ENCODE assay signal across 9 cellular contexts in genomic region chr11:114262681-114263509, GRCh38. TPM values are rescaled to one million over a fixed set of nuclear protein-coding genes. Genes with fewer than 3 reads are reported as not detected.
A peak's percentile ranks its signal among the peaks of the same experiment; 100 is the strongest.
DNase-seq lines count a peak whose midpoint lies in the region; ATAC-seq and TF ChIP-seq lines count a peak whose summit lies in the region.
"Had no signal": no experiment of that assay in that cellular context is flagged by ENCODE, and none has a peak within 500 bp of the region (broad histone marks: within the 10 kb centered on the region; RNA-seq: fewer than 3 reads in every experiment).

No MANE protein-coding gene starts in this region.

- H3K4me1 ChIP-seq in HAP-1, result no peaks in the 10 kb centered on the region
- no peaks in the 10 kb centered on the region for H3K4me1 ChIP-seq in mammary epithelial cell (ENCODE audit: insufficient read depth, low read length)

- no peak overlapping the region for H3K27ac ChIP-seq in mammary epithelial cell (ENCODE audit: insufficient read depth, low read depth, low read length)
- H3K27ac ChIP-seq: suprapubic skin had no signal

- no peak for ATAC-seq in GM19351 (IDR thresholded peaks at IDR 0.05; ENCODE audit: unreplicated experiment)
- no peak for ATAC-seq in HG03097 (IDR thresholded peaks at IDR 0.05; ENCODE audit: low FRiP score, unreplicated experiment)

- no peaks in the 10 kb centered on the region for H4K20me1 ChIP-seq in mammary epithelial cell (ENCODE audit: insufficient read depth, low read length)

- no peak overlapping the region for H3K4me2 ChIP-seq in mammary epithelial cell (ENCODE audit: insufficient read depth, low read depth, low read length)

- no peak overlapping the region for H3K9ac ChIP-seq in mammary epithelial cell (ENCODE audit: insufficient read depth, low read length)

- BruUV-seq in mammary epithelial cell (replicated peaks; lab: Mats Ljungman, UMichigan), result no TSS peak

- in situ Hi-C loops in HAP-1 (cut with MboI; ENCODE audit: low sequenced_read_pairs), result loop anchor here (5.0 kb wide), 2 partner anchors 271 to 366 kb away; no protein-coding TSS in a partner anchor
- in situ Hi-C loops in mammary epithelial cell (cut with MboI; ENCODE audit: low sequenced_read_pairs in 2 of 2), result loop anchor here (5.0 to 10.0 kb wide), 3 partner anchors 228 to 366 kb away; partner anchors contain the start of gene HTR3B (in 1 of the 2)

- CTCF ChIA-PET in mammary epithelial cell (lab: Charles Lee; ENCODE audit: low non-redundant PET), result interaction anchor here (0.7 to 1.0 kb wide), 2 partner anchors 268 to 366 kb away, joined by 4 to 7 read pairs; no protein-coding TSS in a partner anchor

- H3K79me2 ChIP-seq in mammary epithelial cell (ENCODE audit: insufficient read depth, low read length), result no peaks in the 10 kb centered on the region

- H3K4me3 ChIP-seq in HAP-1, result no peak overlapping the region
- H3K4me3 ChIP-seq in mammary epithelial cell (replicated peaks in 1 of 3; ENCODE audit: insufficient read depth in 1 of 3, low read depth in 2 of 3, low read length in 3 of 3), result no peak overlapping the region
- no peak overlapping the region for H3K4me3 ChIP-seq in kidney epithelial cell (ENCODE audit: low read depth, low read length)
- H3K4me3 ChIP-seq: suprapubic skin had no signal

- intact Hi-C loops in mammary epithelial cell (cut with micrococcal nuclease), result loop anchor here (1.0 kb wide), 1 partner anchor 457 kb away; no protein-coding TSS in a partner anchor

- H3K9me3 ChIP-seq in HAP-1 (no peaks in the 10 kb centered on the region), mammary epithelial cell (replicated peaks; ENCODE audit: insufficient read depth, low read length) (no peaks in the 10 kb centered on the region)
- H3K9me3 ChIP-seq: suprapubic skin had no signal

- no peaks in the 10 kb centered on the region for H3K36me3 ChIP-seq in HAP-1 (replicated peaks)
- no peaks in the 10 kb centered on the region for H3K36me3 ChIP-seq in mammary epithelial cell (ENCODE audit: insufficient read depth, low read length)
- no peaks in the 10 kb centered on the region for H3K36me3 ChIP-seq in kidney epithelial cell (ENCODE audit: control insufficient read depth, insufficient read depth, low read length)
- H3K36me3 ChIP-seq: suprapubic skin had no signal

- DNase-seq in CD1c-positive myeloid dendritic cell (ENCODE audit: extremely low spot score) (peak; percentile 34), HAP-1 (ENCODE audit: low spot score in 2 of 2) (peak; percentile 49 to 67), NCI-H748 (lab: John Stamatoyannopoulos, UW; ENCODE audit: unreplicated experiment) (peak; percentile 73), mammary epithelial cell (peak; percentile 33), kidney epithelial cell (ENCODE audit: low read depth) (no peak), type B pancreatic cell (ENCODE audit: extremely low spot score, unreplicated experiment) (no peak)

- peaks cover 17% of the 10 kb centered on the region for H3K4me1 Mint-ChIP-seq in type B pancreatic cell (ENCODE audit: unreplicated experiment)

- H3K4me3 Mint-ChIP-seq in type B pancreatic cell, result no peak overlapping the region

- no peak overlapping the region for H3K27ac Mint-ChIP-seq in type B pancreatic cell

- no peaks in the 10 kb centered on the region for H3K36me3 Mint-ChIP-seq in type B pancreatic cell

- dilution Hi-C loops in mammary epithelial cell (cut with HindIII; ENCODE audit: low sequenced_read_pairs), result loop anchor here (5.0 kb wide), 2 partner anchors 231 to 466 kb away; no protein-coding TSS in a partner anchor

- H3K27me3 ChIP-seq in HAP-1 (ENCODE audit: low read depth), result peaks cover 10% of the 10 kb centered on the region
- H3K27me3 ChIP-seq in mammary epithelial cell (ENCODE audit: insufficient read depth, low read length), result no peaks in the 10 kb centered on the region
- H3K27me3 ChIP-seq in kidney epithelial cell (ENCODE audit: control insufficient read depth, insufficient read depth, low read length), result peaks cover 45% of the 10 kb centered on the region
- H3K27me3 ChIP-seq: suprapubic skin had no signal

- H2AFZ ChIP-seq in mammary epithelial cell (ENCODE audit: low read depth, low read length), result no peak overlapping the region

- H3K27me3 Mint-ChIP-seq in type B pancreatic cell, result peaks cover 23% of the 10 kb centered on the region

- TF ChIP-seq CTCF in mammary epithelial cell (conservative IDR thresholded peaks at IDR 0.05 in 1 of 2, IDR thresholded peaks at IDR 0.05 in 1 of 2; ENCODE audit: extremely low read depth in 1 of 2, insufficient read depth in 1 of 2, low read depth in 1 of 2, low read length in 2 of 2), result peak; percentile 67 to 76
- TF ChIP-seq CTCF in kidney epithelial cell (IDR thresholded peaks at IDR 0.05; ENCODE audit: insufficient read depth, low read length, poor library complexity, severe bottlenecking), result peak; percentile 82
- peak; percentile 84 for TF ChIP-seq CTCF in type B pancreatic cell (conservative IDR thresholded peaks at IDR 0.05)

- WGBS in mammary epithelial cell (ENCODE audit: low coverage, missing lambda C conversion rate), result 24% methylated on average over 8 of the region's 9 CpGs

- H3K9me3 Mint-ChIP-seq in type B pancreatic cell, result no peaks in the 10 kb centered on the region

RNA-seq across cellular contexts. Expression of gene NNMT, which starts 33.3 kb away (rescaled TPM):
- total RNA-seq in mammary epithelial cell (100 to 1,000 TPM; 131 to 605 TPM), kidney epithelial cell (470 and 585 TPM in 2 replicates), type B pancreatic cell (ENCODE audit: low replicate concordance) (0.64 and 2.8 TPM in 2 replicates)
- polyA plus RNA-seq in mammary epithelial cell, result 130 TPM
- 88.0 TPM for polyA minus RNA-seq in mammary epithelial cell

Comparison
In these comparisons a context has a peak if more than half of its experiments do, and no peak if none do; other contexts are left out.
1. DNase-seq: peak in CD1c-positive myeloid dendritic cell (single experiment), HAP-1 (2 of 2), NCI-H748 (single experiment) and mammary epithelial cell (single experiment); none in kidney epithelial cell (single experiment) and type B pancreatic cell (single experiment).
2. RNA of gene NNMT, which starts 33.3 kb away (total RNA-seq): 131 to 605 TPM in mammary epithelial cell and 470 to 585 TPM in kidney epithelial cell; 0.64 to 2.8 TPM in type B pancreatic cell; every median in the first group is over 10 times any median in the second.
3. Peak in every context shown above with its lines, with median percentiles within 50 percentile points of each other: CTCF ChIP-seq.